ENCODE assay signal across 6 cellular contexts in the genomic region with DNA sequence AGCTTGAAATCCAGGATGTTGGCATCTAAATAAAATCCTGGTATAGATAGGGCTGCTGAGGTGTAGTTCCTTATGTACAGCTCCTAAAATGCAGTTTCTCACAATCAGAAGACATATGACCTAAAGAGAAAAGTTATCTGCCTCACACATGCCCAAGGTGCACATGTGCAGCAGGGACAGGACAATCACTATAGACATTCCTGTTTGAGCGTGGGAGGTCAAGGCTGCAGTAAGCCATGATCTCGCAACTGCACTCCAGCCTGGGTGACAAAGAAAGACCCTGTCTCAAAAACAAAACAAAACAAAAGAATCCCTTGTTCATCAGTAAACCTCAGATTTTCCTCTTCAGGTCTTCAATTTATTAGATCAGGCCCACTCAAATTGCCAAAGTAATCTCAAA.
"Had no signal": no experiment of that assay in that cellular context is flagged by ENCODE, and none has a peak within 500 bp of the region (broad histone marks: within the 10 kb centered on the region; RNA-seq: fewer than 3 reads in every experiment).

No MANE protein-coding gene starts in this region.

- H3K4me3 ChIP-seq: K562 had no signal

- ATAC-seq: K562 had no signal

- H3K27ac ChIP-seq: HL-60, KMS-11 had no signal

- H3K4me2 ChIP-seq: KMS-11 had no signal

- H3K9ac ChIP-seq: KMS-11 had no signal

- DNase-seq: KBM-7, KG1 had no signal

- FAIRE-seq: HTR-8/SVneo, K562 had no signal
